ENCODE assay signal across 11 cellular contexts in genomic region chr14:96225745-96226151, GRCh38. TPM values are rescaled to one million over a fixed set of nuclear protein-coding genes. Genes with fewer than 3 reads are reported as not detected.
DNase-seq lines count a peak whose midpoint lies in the region; ATAC-seq and TF ChIP-seq lines count a peak whose summit lies in the region.
"Had no signal": no experiment of that assay in that cellular context is flagged by ENCODE, and none has a peak within 500 bp of the region (broad histone marks: within the 10 kb centered on the region; RNA-seq: fewer than 3 reads in every experiment).

No MANE protein-coding gene starts in this region.

- TF ChIP-seq CTCF in fibroblast of villous mesenchyme (IDR thresholded peaks at IDR 0.05; ENCODE audit: insufficient read depth, low read depth, low read length): peak; percentile 56
- TF ChIP-seq CTCF in retinal pigment epithelial cell (conservative IDR thresholded peaks at IDR 0.05; ENCODE audit: low read depth, low read length): peak; percentile 14

- DNase-seq in ELF-1 (ENCODE audit: low read depth, low spot score) (peak; percentile 93), RPMI7951 (ENCODE audit: low read depth) (peak; percentile 83), fibroblast of villous mesenchyme (ENCODE audit: low read depth) (peak; percentile 70), retinal pigment epithelial cell (ENCODE audit: low read depth) (no peak), hypothalamus (lab: John Stamatoyannopoulos, UW) (no peak)
- DNase-seq in activated naive CD4-positive, alpha-beta T cell (lab: John Stamatoyannopoulos, UW): no peak
- DNase-seq: activated CD4-positive, alpha-beta T cell treated with anti-CD3 and anti-CD28 coated beads for 36 hours; NCI-H774 had no signal

- ATAC-seq in GM21619 (IDR thresholded peaks at IDR 0.05; ENCODE audit: unreplicated experiment): no peak
- no peak for ATAC-seq in HG03139 (IDR thresholded peaks at IDR 0.05; ENCODE audit: unreplicated experiment)
- ATAC-seq: activated CD4-positive, alpha-beta T cell treated with anti-CD3 and anti-CD28 coated beads for 36 hours had no signal

- H3K4me3 ChIP-seq in fibroblast of villous mesenchyme (ENCODE audit: low read depth, low read length) (no peak overlapping the region), retinal pigment epithelial cell (ENCODE audit: low read length) (no peak overlapping the region)

RNA-seq across cellular contexts. Expression of gene BDKRB2, which starts 21.1 kb away (rescaled TPM):
- 13.1 and 15.9 TPM in 2 replicates for total RNA-seq in RPMI7951 (2014; rRNA removed; shearing (Covaris generic))
- total RNA-seq in fibroblast of villous mesenchyme: 51.5 and 105 TPM in 2 replicates
- total RNA-seq: activated CD4-positive, alpha-beta T cell treated with anti-CD3 and anti-CD28 coated beads for 36 hours had no signal

RNA-seq across cellular contexts. Expression of gene BDKRB1, which starts 30.3 kb away (rescaled TPM):
- total RNA-seq in RPMI7951 (2014; rRNA removed; shearing (Covaris generic)): 7.1 and 9.2 TPM in 2 replicates
- total RNA-seq in fibroblast of villous mesenchyme: 5.8 and 15.1 TPM in 2 replicates
- total RNA-seq: activated CD4-positive, alpha-beta T cell treated with anti-CD3 and anti-CD28 coated beads for 36 hours; liver had no signal

Comparison
In these comparisons a context has a peak if more than half of its experiments do, and no peak if none do; other contexts are left out.
1. DNase-seq: peak in ELF-1 (single experiment), RPMI7951 (single experiment) and fibroblast of villous mesenchyme (single experiment); none in retinal pigment epithelial cell (single experiment), activated naive CD4-positive, alpha-beta T cell (0 of 4) and hypothalamus (0 of 51).